In genomic region chr20:35661908-35662307, GRCh38 we compare ENCODE assay signal across 10 cellular contexts. TPM values are rescaled to one million over a fixed set of nuclear protein-coding genes. Genes with fewer than 3 reads are reported as not detected.
DNase-seq lines count a peak whose midpoint lies in the region; ATAC-seq, FAIRE-seq and TF ChIP-seq lines count a peak whose summit lies in the region.
"Had no signal": no experiment of that assay in that cellular context is flagged by ENCODE, and none has a peak within 500 bp of the region (broad histone marks: within the 10 kb centered on the region; RNA-seq: fewer than 3 reads in every experiment).

No MANE protein-coding gene starts in this region.

- TF ChIP-seq CTCF in heart left ventricle (IDR thresholded peaks at IDR 0.05) (no peak), right atrium auricular region (IDR thresholded peaks at IDR 0.05) (no peak), keratinocyte (optimal IDR thresholded peaks at IDR 0.05 in 1 of 3, IDR thresholded peaks at IDR 0.05 in 1 of 3, conservative IDR thresholded peaks at IDR 0.05 in 1 of 3; ENCODE audit: extremely low read depth in 1 of 3, insufficient read depth in 2 of 3, low read length in 3 of 3) (no peak), type B pancreatic cell (conservative IDR thresholded peaks at IDR 0.05) (no peak)

- peak overlapping the region in 8 of 12 donors; percentile 1 to 94 (median 83) for H3K4me3 ChIP-seq in heart left ventricle
- H3K4me3 ChIP-seq in right atrium auricular region: no peak overlapping the region
- peak overlapping the region; percentile 77 to 89 (median 77) for H3K4me3 ChIP-seq in keratinocyte (ENCODE audit: control insufficient read depth in 2 of 3, extremely low read depth in 1 of 3, insufficient read depth in 2 of 3, low read depth in 1 of 3, low read length in 3 of 3)

- 35 to 40% (median 39%) methylated on average over 3 of the region's 3 CpGs for WGBS in heart left ventricle, 4 donors

- no peak for ATAC-seq in heart left ventricle
- no peak for ATAC-seq in HG03045 (IDR thresholded peaks at IDR 0.05; ENCODE audit: unreplicated experiment)

- H3K4me2 ChIP-seq in keratinocyte (ENCODE audit: control insufficient read depth, extremely low read depth, insufficient read depth, low read depth, low read length): peak overlapping the region; percentile 99

- DNase-seq in heart left ventricle (no peak), right atrium auricular region (ENCODE audit: low spot score) (no peak), keratinocyte (ENCODE audit: low read depth, low spot score) (no peak), type B pancreatic cell (ENCODE audit: extremely low spot score, unreplicated experiment) (no peak), NCI-H748 (lab: John Stamatoyannopoulos, UW; ENCODE audit: unreplicated experiment) (no peak), posterior vena cava (ENCODE audit: low spot score) (no peak)
- DNase-seq in activated naive CD8-positive, alpha-beta T cell treated with anti-CD3 and anti-CD28 coated beads for 36 hours: no peak
- DNase-seq: DMS53 had no signal

- dilution Hi-C loops in keratinocyte (cut with MboI; ENCODE audit: extremely low pct_ligation_motif_present, low sequenced_read_pairs): no loop called here

- no peak for FAIRE-seq in keratinocyte (lab: Jason Lieb, UNC)
- FAIRE-seq: endometrium had no signal

- H3K79me2 ChIP-seq in keratinocyte (ENCODE audit: control insufficient read depth, insufficient read depth, low read length): peaks cover 77% of the 10 kb centered on the region

- H3K9me3 Mint-ChIP-seq in activated naive CD8-positive, alpha-beta T cell treated with anti-CD3 and anti-CD28 coated beads for 36 hours: peaks cover 12% of the 10 kb centered on the region
- no peaks in the 10 kb centered on the region for H3K9me3 Mint-ChIP-seq in type B pancreatic cell

- no peak overlapping the region for H2AFZ ChIP-seq in keratinocyte (ENCODE audit: control insufficient read depth, low read length)

- no peak for TF ChIP-seq POLR2A in heart left ventricle (IDR thresholded peaks at IDR 0.05)

- H3K27me3 Mint-ChIP-seq in activated naive CD8-positive, alpha-beta T cell treated with anti-CD3 and anti-CD28 coated beads for 36 hours: no peaks in the 10 kb centered on the region
- no peaks in the 10 kb centered on the region for H3K27me3 Mint-ChIP-seq in type B pancreatic cell

- H3K4me1 Mint-ChIP-seq in activated naive CD8-positive, alpha-beta T cell treated with anti-CD3 and anti-CD28 coated beads for 36 hours: peaks cover 54% of the 10 kb centered on the region
- H3K4me1 Mint-ChIP-seq in type B pancreatic cell (ENCODE audit: unreplicated experiment): peaks cover 52% of the 10 kb centered on the region

- H3K36me3 Mint-ChIP-seq in activated naive CD8-positive, alpha-beta T cell treated with anti-CD3 and anti-CD28 coated beads for 36 hours: peaks cover 63% of the 10 kb centered on the region
- H3K36me3 Mint-ChIP-seq in type B pancreatic cell: peaks cover 13% of the 10 kb centered on the region

- H3K4me3 Mint-ChIP-seq in activated naive CD8-positive, alpha-beta T cell treated with anti-CD3 and anti-CD28 coated beads for 36 hours: peak overlapping the region; percentile 94
- peak overlapping the region; percentile 98 for H3K4me3 Mint-ChIP-seq in type B pancreatic cell

- H3K27me3 ChIP-seq in heart left ventricle: no peaks in the 10 kb centered on the region
- H3K27me3 ChIP-seq in right atrium auricular region: no peaks in the 10 kb centered on the region
- H3K27me3 ChIP-seq in keratinocyte (ENCODE audit: control insufficient read depth, extremely low read depth, insufficient read depth, low read length): no peaks in the 10 kb centered on the region

- H3K9ac ChIP-seq in keratinocyte (ENCODE audit: control insufficient read depth, extremely low read depth, insufficient read depth, low read length): peak overlapping the region; percentile 39

- H3K36me3 ChIP-seq in heart left ventricle: no peaks in the 10 kb centered on the region
- no peaks in the 10 kb centered on the region for H3K36me3 ChIP-seq in right atrium auricular region
- no peaks in the 10 kb centered on the region for H3K36me3 ChIP-seq in keratinocyte (ENCODE audit: control insufficient read depth in 2 of 2, extremely low read depth in 1 of 2, insufficient read depth in 2 of 2, low read length in 2 of 2)

- peaks cover 30% of the 10 kb centered on the region for H4K20me1 ChIP-seq in keratinocyte (ENCODE audit: control insufficient read depth, extremely low read depth, insufficient read depth, low read length)

- peak overlapping the region; percentile 97 for H3K27ac Mint-ChIP-seq in activated naive CD8-positive, alpha-beta T cell treated with anti-CD3 and anti-CD28 coated beads for 36 hours
- H3K27ac Mint-ChIP-seq in type B pancreatic cell: peak overlapping the region; percentile 99

- H3K9me3 ChIP-seq in heart left ventricle: no peaks in the 10 kb centered on the region
- no peaks in the 10 kb centered on the region for H3K9me3 ChIP-seq in right atrium auricular region
- no peaks in the 10 kb centered on the region for H3K9me3 ChIP-seq in keratinocyte (ENCODE audit: control insufficient read depth, low read depth, low read length)

- H3K27ac ChIP-seq in heart left ventricle: peak overlapping the region in 2 of 12 donors; percentile 5 to 8
- peak overlapping the region in 1 of 2 donors; percentile 2 for H3K27ac ChIP-seq in right atrium auricular region
- H3K27ac ChIP-seq in keratinocyte (ENCODE audit: control insufficient read depth, insufficient read depth, low read length): peak overlapping the region; percentile 54

- peaks cover 2 to 72% (median 51%) of the 10 kb centered on the region in 12 donors for H3K4me1 ChIP-seq in heart left ventricle
- peaks cover 0 to 58% of the 10 kb centered on the region in 2 donors for H3K4me1 ChIP-seq in right atrium auricular region
- H3K4me1 ChIP-seq in keratinocyte (ENCODE audit: control insufficient read depth, extremely low read depth, insufficient read depth, low read length): peaks cover 36% of the 10 kb centered on the region

- no peaks in the 10 kb centered on the region for H3K9me1 ChIP-seq in keratinocyte (ENCODE audit: control insufficient read depth, extremely low read depth, insufficient read depth, low read length)

- intact Hi-C loops in heart left ventricle (cut with DNase I) (loop anchor here in 6 of 10 donors (5.0 to 10.0 kb wide), 3 partner anchors 45 to 117 kb away; partner anchors contain the start of genes SPAG4 (in 5 of the 6) and ERGIC3 (in 1 of the 6)), posterior vena cava (cut with DNase I) (loop anchor here in 1 of 2 donors (10.0 kb wide), 1 partner anchor 197 kb away; no protein-coding TSS in a partner anchor)

RNA-seq across cellular contexts. Expression of gene CPNE1, which starts 2.8 kb away (rescaled TPM):
- total RNA-seq in heart left ventricle (10 to 100 TPM; 25.7 to 75.6 (median 56.1) TPM), right atrium auricular region (10 to 100 TPM; 39.2 to 60.4 TPM), type B pancreatic cell (ENCODE audit: low replicate concordance) (115 and 192 TPM in 2 replicates), posterior vena cava (100 to 1,000 TPM; 122 to 130 TPM)
- polyA plus RNA-seq in heart left ventricle (10 to 100 TPM; 37.8 to 55.4 TPM), keratinocyte (95.3 to 171 TPM (median 111 TPM) in 3 replicates)
- total RNA-seq in activated naive CD8-positive, alpha-beta T cell treated with anti-CD3 and anti-CD28 coated beads for 36 hours: 100 to 1,000 TPM; 290 to 304 TPM
- 79.5 TPM for polyA plus RNA-seq in keratinocyte (2011; ENCODE audit: low read depth)
- 77.6 and 105 TPM in 2 replicates for polyA plus RNA-seq in keratinocyte (2011; cell fraction: cytosol; rRNA removed)
- polyA plus RNA-seq in keratinocyte (2011; cell fraction: nucleus; rRNA removed): 251 and 299 TPM in 2 replicates
- polyA plus RNA-seq in keratinocyte (2012; ENCODE audit: low replicate concordance): 167 and 182 TPM in 2 replicates
- polyA minus RNA-seq in keratinocyte: 108 to 183 TPM (median 140 TPM) in 3 replicates
- 135 TPM for polyA minus RNA-seq in keratinocyte (2011; cell fraction: cytosol; rRNA and poly(A)+ RNA removed)
- polyA minus RNA-seq in keratinocyte (2011; cell fraction: nucleus; rRNA and poly(A)+ RNA removed): 94.5 and 110 TPM in 2 replicates

RNA-seq across cellular contexts. Expression of gene RBM12, which starts 2.8 kb away (rescaled TPM):
- total RNA-seq in heart left ventricle (10 to 100 TPM; 15.8 to 61.7 (median 44.4) TPM), right atrium auricular region (10 to 100 TPM; 18.4 to 20.9 TPM), type B pancreatic cell (ENCODE audit: low replicate concordance) (122 and 153 TPM in 2 replicates), posterior vena cava (10 to 100 TPM; 59.4 to 61.4 TPM)
- polyA plus RNA-seq in heart left ventricle (10 to 100 TPM in 1 of 2 donors, 1 to 10 TPM in 1; 7.4 to 26.4 TPM), keratinocyte (79.6 to 105 TPM (median 98.9 TPM) in 3 replicates)
- 100 to 1,000 TPM; 161 to 169 TPM for total RNA-seq in activated naive CD8-positive, alpha-beta T cell treated with anti-CD3 and anti-CD28 coated beads for 36 hours
- polyA plus RNA-seq in keratinocyte (2011; ENCODE audit: low read depth): 25.1 TPM
- 43.4 and 60.6 TPM in 2 replicates for polyA plus RNA-seq in keratinocyte (2011; cell fraction: cytosol; rRNA removed)
- polyA plus RNA-seq in keratinocyte (2011; cell fraction: nucleus; rRNA removed): 116 and 136 TPM in 2 replicates
- 22.6 and 55.7 TPM in 2 replicates for polyA plus RNA-seq in keratinocyte (2012; ENCODE audit: low replicate concordance)
- 128 to 175 TPM (median 135 TPM) in 3 replicates for polyA minus RNA-seq in keratinocyte
- polyA minus RNA-seq in keratinocyte (2011; cell fraction: cytosol; rRNA and poly(A)+ RNA removed): 28.8 TPM
- 44.2 and 113 TPM in 2 replicates for polyA minus RNA-seq in keratinocyte (2011; cell fraction: nucleus; rRNA and poly(A)+ RNA removed)

RNA-seq across cellular contexts. Expression of gene NFS1, which starts 37.2 kb away (rescaled TPM):
- total RNA-seq in heart left ventricle: 10 to 100 TPM; 38.1 to 67.5 (median 58.3) TPM
- 10 to 100 TPM; 27.4 to 59.9 TPM for polyA plus RNA-seq in heart left ventricle
- 10 to 100 TPM; 24.6 to 38.7 TPM for total RNA-seq in right atrium auricular region
- 10 to 100 TPM; 37.2 to 38.2 TPM for total RNA-seq in activated naive CD8-positive, alpha-beta T cell treated with anti-CD3 and anti-CD28 coated beads for 36 hours
- 38.9 to 42.4 TPM (median 39.6 TPM) in 3 replicates for polyA plus RNA-seq in keratinocyte
- polyA plus RNA-seq in keratinocyte (2011; ENCODE audit: low read depth): 5.7 TPM
- polyA plus RNA-seq in keratinocyte (2011; cell fraction: cytosol; rRNA removed): 44.6 and 44.8 TPM in 2 replicates
- polyA plus RNA-seq in keratinocyte (2011; cell fraction: nucleus; rRNA removed): 46.2 and 61.7 TPM in 2 replicates
- polyA plus RNA-seq in keratinocyte (2012; ENCODE audit: low replicate concordance): 19.7 and 25.5 TPM in 2 replicates
- 16.9 to 29.3 TPM (median 27.4 TPM) in 3 replicates for polyA minus RNA-seq in keratinocyte
- 17.6 TPM for polyA minus RNA-seq in keratinocyte (2011; cell fraction: cytosol; rRNA and poly(A)+ RNA removed)
- polyA minus RNA-seq in keratinocyte (2011; cell fraction: nucleus; rRNA and poly(A)+ RNA removed): 17.2 and 25.4 TPM in 2 replicates
- 26.7 and 29.9 TPM in 2 replicates for total RNA-seq in type B pancreatic cell (ENCODE audit: low replicate concordance)
- total RNA-seq in posterior vena cava: 10 to 100 TPM; 15.9 to 22.0 TPM

RNA-seq across cellular contexts. Expression of gene ROMO1, which starts 37.3 kb away (rescaled TPM):
- total RNA-seq in heart left ventricle (100 to 1,000 TPM; 120 to 591 (median 174) TPM), right atrium auricular region (100 to 1,000 TPM; 263 to 409 TPM), type B pancreatic cell (ENCODE audit: low replicate concordance) (131 and 160 TPM in 2 replicates), posterior vena cava (100 to 1,000 TPM; 126 TPM)
- polyA plus RNA-seq in heart left ventricle (100 to 1,000 TPM; 241 to 534 TPM), keratinocyte (195 to 348 TPM (median 302 TPM) in 3 replicates)
- 100 to 1,000 TPM; 121 to 137 TPM for total RNA-seq in activated naive CD8-positive, alpha-beta T cell treated with anti-CD3 and anti-CD28 coated beads for 36 hours
- polyA plus RNA-seq in keratinocyte (2011; ENCODE audit: low read depth): 51.5 TPM
- polyA plus RNA-seq in keratinocyte (2011; cell fraction: cytosol; rRNA removed): 199 and 547 TPM in 2 replicates
- polyA plus RNA-seq in keratinocyte (2011; cell fraction: nucleus; rRNA removed): 135 and 162 TPM in 2 replicates
- polyA plus RNA-seq in keratinocyte (2012; ENCODE audit: low replicate concordance): 374 and 403 TPM in 2 replicates
- polyA minus RNA-seq in keratinocyte: 26.7 to 84.6 TPM (median 43.0 TPM) in 3 replicates
- polyA minus RNA-seq in keratinocyte (2011; cell fraction: cytosol; rRNA and poly(A)+ RNA removed): 147 TPM
- 25.5 and 29.6 TPM in 2 replicates for polyA minus RNA-seq in keratinocyte (2011; cell fraction: nucleus; rRNA and poly(A)+ RNA removed)

RNA-seq across cellular contexts. Expression of gene SPAG4, which starts 46.3 kb away (rescaled TPM):
- total RNA-seq in heart left ventricle (1 to 10 TPM; 1.1 to 6.8 (median 4.5) TPM), right atrium auricular region (1 to 10 TPM; 4.6 to 5.5 TPM), type B pancreatic cell (ENCODE audit: low replicate concordance) (1.6 and 2.4 TPM in 2 replicates), posterior vena cava (1 to 10 TPM; 2.1 to 2.8 TPM)
- polyA plus RNA-seq in heart left ventricle (1 to 10 TPM; 4.3 to 6.9 TPM), keratinocyte (0.93 to 1.9 TPM (median 1.3 TPM) in 3 replicates)
- total RNA-seq in activated naive CD8-positive, alpha-beta T cell treated with anti-CD3 and anti-CD28 coated beads for 36 hours: 1 to 10 TPM; 7.8 to 8.0 TPM
- polyA plus RNA-seq in keratinocyte (2011; ENCODE audit: low read depth): 1.0 TPM
- 0.85 and 2.0 TPM in 2 replicates for polyA plus RNA-seq in keratinocyte (2011; cell fraction: cytosol; rRNA removed)
- 2.4 and 5.2 TPM in 2 replicates for polyA plus RNA-seq in keratinocyte (2011; cell fraction: nucleus; rRNA removed)
- 2.4 and 2.5 TPM in 2 replicates for polyA plus RNA-seq in keratinocyte (2012; ENCODE audit: low replicate concordance)
- 0.67 to 2.2 TPM in 2 of 3 replicates, not detected in the other for polyA minus RNA-seq in keratinocyte
- not detected for polyA minus RNA-seq in keratinocyte (2011; cell fraction: cytosol; rRNA and poly(A)+ RNA removed)
- polyA minus RNA-seq in keratinocyte (2011; cell fraction: nucleus; rRNA and poly(A)+ RNA removed): 1.4 and 1.5 TPM in 2 replicates

Comparison
In these comparisons a context has a peak if more than half of its experiments do, and no peak if none do; other contexts are left out.
1. H3K4me3 ChIP-seq: peak in heart left ventricle (8 of 12) and keratinocyte (3 of 3); none in right atrium auricular region (0 of 2).